ENCODE assay signal across 25 cellular contexts in the genomic region with DNA sequence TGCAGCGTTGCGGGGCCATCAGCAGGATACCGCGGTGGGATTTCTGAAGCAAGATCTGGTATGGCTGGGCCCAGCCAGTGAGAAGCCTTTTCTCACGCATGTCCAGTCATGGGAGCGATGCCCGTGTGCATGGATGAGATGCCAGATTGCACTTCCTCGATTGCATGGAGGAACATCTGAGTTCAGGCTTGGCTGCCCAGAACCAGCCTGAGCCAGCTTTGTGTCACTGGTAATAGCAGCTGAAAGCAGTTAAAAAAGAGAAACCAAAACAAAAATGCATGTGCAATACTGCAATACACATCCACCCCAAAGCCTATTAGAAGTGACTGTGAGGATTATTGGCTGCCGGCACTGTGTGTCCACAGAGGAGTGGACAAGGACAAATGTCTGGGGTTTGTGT. TPM values are rescaled to one million over a fixed set of nuclear protein-coding genes. Genes with fewer than 3 reads are reported as not detected.
DNase-seq lines count a peak whose midpoint lies in the region; ATAC-seq and TF ChIP-seq lines count a peak whose summit lies in the region.
"Had no signal": no experiment of that assay in that cellular context is flagged by ENCODE, and none has a peak within 500 bp of the region (broad histone marks: within the 10 kb centered on the region; RNA-seq: fewer than 3 reads in every experiment).

No MANE protein-coding gene starts in this region.

- H4K20me1 ChIP-seq in neural progenitor cell (ENCODE audit: low read depth): no peaks in the 10 kb centered on the region

- no peaks in the 10 kb centered on the region for H3F3A ChIP-seq in neural progenitor cell (ENCODE audit: low read depth)

- H3K36me3 Mint-ChIP-seq in chondrocyte (ENCODE audit: low read depth) (no peaks in the 10 kb centered on the region), neural progenitor cell (no peaks in the 10 kb centered on the region)
- H3K36me3 Mint-ChIP-seq in stimulated activated effector memory CD8-positive, alpha-beta T cell treated with anti-CD3 and anti-CD28 coated beads, Interleukin-12 subunit alpha, Interleukin-12 subunit beta, amount 100 ng/mL, for 72 hours: no peaks in the 10 kb centered on the region
- H3K36me3 Mint-ChIP-seq: CD8-positive, alpha-beta memory T cell; naive thymus-derived CD4-positive, alpha-beta T cell; type B pancreatic cell had no signal

- ATAC-seq in Right ventricle myocardium inferior (no peak), left lung (no peak)
- no peak for ATAC-seq in stimulated activated effector memory CD8-positive, alpha-beta T cell treated with anti-CD3 and anti-CD28 coated beads, Interleukin-12 subunit alpha, Interleukin-12 subunit beta, amount 100 ng/mL, for 72 hours
- ATAC-seq: A549; activated CD4-positive, alpha-beta T cell treated with anti-CD3 and anti-CD28 coated beads for 36 hours; naive thymus-derived CD4-positive, alpha-beta T cell; SK-N-SH treated with all-trans-retinoic acid at 6 μM for 48 hours had no signal

- DNase-seq in Right ventricle myocardium inferior (ENCODE audit: missing footprints): peak; percentile 37
- no peak for DNase-seq in left ventricle myocardium inferior
- peak; percentile 35 for DNase-seq in chondrocyte (ENCODE audit: low spot score)
- DNase-seq in neural progenitor cell (ENCODE audit: low spot score): no peak
- no peak for DNase-seq in SHP77 (lab: John Stamatoyannopoulos, UW)
- DNase-seq in stomach: no peak
- DNase-seq in left lung: no peak
- no peak for DNase-seq in stimulated activated effector memory CD8-positive, alpha-beta T cell treated with anti-CD3 and anti-CD28 coated beads, Interleukin-12 subunit alpha, Interleukin-12 subunit beta, amount 100 ng/mL, for 72 hours (ENCODE audit: low spot score in 2 of 2)
- DNase-seq: activated CD4-positive, alpha-beta T cell treated with anti-CD3 and anti-CD28 coated beads for 36 hours; activated CD8-positive, alpha-beta memory T cell treated with anti-CD3 and anti-CD28 coated beads, Interleukin-2, amount 50 U/mL, for 4 hours; activated gamma-delta T cell; CD8-positive, alpha-beta memory T cell; naive thymus-derived CD4-positive, alpha-beta T cell; NCI-H1930; NCI-H526; PC-9; T1000 had no signal

- no peak overlapping the region for H3K9ac ChIP-seq in neural progenitor cell

- TF ChIP-seq CTCF in left ventricle myocardium inferior (IDR thresholded peaks at IDR 0.05; ENCODE audit: borderline replicate concordance) (no peak), chondrocyte (IDR thresholded peaks at IDR 0.05) (no peak), neural progenitor cell (IDR thresholded peaks at IDR 0.05) (no peak), stomach (IDR thresholded peaks at IDR 0.05) (no peak), left lung (IDR thresholded peaks at IDR 0.05) (no peak)

- no peaks in the 10 kb centered on the region for H3K9me3 ChIP-seq in left ventricle myocardium inferior (replicated peaks)
- H3K9me3 ChIP-seq in neural progenitor cell (ENCODE audit: low read depth): no peaks in the 10 kb centered on the region
- H3K9me3 ChIP-seq in stomach: peaks cover 0 to 5% (median 0%) of the 10 kb centered on the region in 4 donors
- no peaks in the 10 kb centered on the region for H3K9me3 ChIP-seq in left lung
- H3K9me3 ChIP-seq: A549 had no signal

- TF ChIP-seq POLR2A in stomach (IDR thresholded peaks at IDR 0.05): no peak

- H3K27ac ChIP-seq in left ventricle myocardium inferior (replicated peaks) (no peak overlapping the region), neural progenitor cell (no peak overlapping the region), stomach (no peak overlapping the region), left lung (no peak overlapping the region)
- H3K27ac ChIP-seq: A549, PC-9 had no signal

- no peak overlapping the region for H3K27ac Mint-ChIP-seq in chondrocyte (ENCODE audit: unreplicated experiment)
- H3K27ac Mint-ChIP-seq in neural progenitor cell: no peak overlapping the region
- no peak overlapping the region for H3K27ac Mint-ChIP-seq in stimulated activated effector memory CD8-positive, alpha-beta T cell treated with anti-CD3 and anti-CD28 coated beads, Interleukin-12 subunit alpha, Interleukin-12 subunit beta, amount 100 ng/mL, for 72 hours
- H3K27ac Mint-ChIP-seq: activated CD4-positive, alpha-beta T cell treated with anti-CD3 and anti-CD28 coated beads for 36 hours; CD8-positive, alpha-beta memory T cell; naive thymus-derived CD4-positive, alpha-beta T cell; type B pancreatic cell had no signal

- no peak overlapping the region for H2AFZ ChIP-seq in neural progenitor cell (replicated peaks)
- H2AFZ ChIP-seq: PC-9 had no signal

- no peak for TF ChIP-seq EP300 in stomach (IDR thresholded peaks at IDR 0.05)

- H3K36me3 ChIP-seq in left ventricle myocardium inferior (no peaks in the 10 kb centered on the region), neural progenitor cell (no peaks in the 10 kb centered on the region), stomach (no peaks in the 10 kb centered on the region), left lung (no peaks in the 10 kb centered on the region)

- H3K4me1 ChIP-seq in left ventricle myocardium inferior (peaks cover 8% of the 10 kb centered on the region), neural progenitor cell (no peaks in the 10 kb centered on the region), stomach (peaks cover 0 to 9% (median 0%) of the 10 kb centered on the region in 4 donors), left lung (no peaks in the 10 kb centered on the region)
- H3K4me1 ChIP-seq: A549 had no signal

- intact Hi-C loops in Right ventricle myocardium inferior (cut with DNase I): no loop called here
- intact Hi-C loops in left ventricle myocardium inferior (cut with micrococcal nuclease): no loop called here
- intact Hi-C loops in stomach (cut with DNase I; ENCODE audit: low total_unique reads): no loop called here
- intact Hi-C loops in left lung (cut with DNase I): no loop called here

- no peaks in the 10 kb centered on the region for H3K79me2 ChIP-seq in neural progenitor cell (ENCODE audit: low read depth)

- H3K9me3 Mint-ChIP-seq in chondrocyte (ENCODE audit: low read depth) (no peaks in the 10 kb centered on the region), neural progenitor cell (no peaks in the 10 kb centered on the region)
- no peaks in the 10 kb centered on the region for H3K9me3 Mint-ChIP-seq in stimulated activated effector memory CD8-positive, alpha-beta T cell treated with anti-CD3 and anti-CD28 coated beads, Interleukin-12 subunit alpha, Interleukin-12 subunit beta, amount 100 ng/mL, for 72 hours
- H3K9me3 Mint-ChIP-seq: type B pancreatic cell had no signal

- H3K27me3 Mint-ChIP-seq in chondrocyte (ENCODE audit: low read depth) (peaks cover 15% of the 10 kb centered on the region), neural progenitor cell (ENCODE audit: insufficient read depth, low read depth) (peaks cover 4% of the 10 kb centered on the region)
- H3K27me3 Mint-ChIP-seq: type B pancreatic cell had no signal

- H3K27me3 ChIP-seq in left ventricle myocardium inferior (ENCODE audit: low read depth) (peaks cover 22% of the 10 kb centered on the region), neural progenitor cell (no peaks in the 10 kb centered on the region), stomach (peaks cover 0 to 21% (median 7%) of the 10 kb centered on the region in 3 donors), left lung (peaks cover 0 to 21% of the 10 kb centered on the region in 2 donors)

- H3K4me1 Mint-ChIP-seq in chondrocyte (ENCODE audit: low read depth): peaks cover 26% of the 10 kb centered on the region
- H3K4me1 Mint-ChIP-seq in neural progenitor cell: peaks cover 24% of the 10 kb centered on the region
- H3K4me1 Mint-ChIP-seq in stimulated activated effector memory CD8-positive, alpha-beta T cell treated with anti-CD3 and anti-CD28 coated beads, Interleukin-12 subunit alpha, Interleukin-12 subunit beta, amount 100 ng/mL, for 72 hours: no peaks in the 10 kb centered on the region
- H3K4me1 Mint-ChIP-seq: activated CD4-positive, alpha-beta T cell treated with anti-CD3 and anti-CD28 coated beads for 36 hours; CD8-positive, alpha-beta memory T cell had no signal

- H3K4me2 ChIP-seq in neural progenitor cell: no peak overlapping the region
- H3K4me2 ChIP-seq: A549, PC-9 had no signal

- H3K4me3 Mint-ChIP-seq in chondrocyte (ENCODE audit: unreplicated experiment): no peak overlapping the region
- H3K4me3 Mint-ChIP-seq in neural progenitor cell: peak overlapping the region; percentile 47
- H3K4me3 Mint-ChIP-seq in stimulated activated effector memory CD8-positive, alpha-beta T cell treated with anti-CD3 and anti-CD28 coated beads, Interleukin-12 subunit alpha, Interleukin-12 subunit beta, amount 100 ng/mL, for 72 hours: no peak overlapping the region
- H3K4me3 Mint-ChIP-seq: activated CD4-positive, alpha-beta T cell treated with anti-CD3 and anti-CD28 coated beads for 36 hours; CD8-positive, alpha-beta memory T cell; naive thymus-derived CD4-positive, alpha-beta T cell; type B pancreatic cell had no signal

- 54 to 85% (median 72%) methylated on average over 7 to 9 of the region's 9 CpGs for WGBS in stomach, 5 donors

- H3K4me3 ChIP-seq in left ventricle myocardium inferior (no peak overlapping the region), neural progenitor cell (no peak overlapping the region), stomach (no peak overlapping the region), left lung (no peak overlapping the region)
- H3K4me3 ChIP-seq: A549, PC-9 had no signal

RNA-seq across cellular contexts. Expression of gene PSAPL1, which starts 59.3 kb away (rescaled TPM):
- total RNA-seq in Right ventricle myocardium inferior: not detected
- not detected for total RNA-seq in left ventricle myocardium inferior
- not detected in 3 replicates for total RNA-seq in chondrocyte
- 0.06 TPM in 1 of 2 replicates, not detected in the other for total RNA-seq in neural progenitor cell (ENCODE audit: low replicate concordance)
- total RNA-seq in stomach: 10 to 100 TPM in 2 of 5 donors, under 1 TPM in 1, not detected in 2; 0.45 to 37.5 (median 14.8) TPM
- polyA plus RNA-seq in stomach: 1 to 10 TPM in 2 of 3 donors, under 1 TPM in 1; 0.03 to 7.0 (median 4.3) TPM
- total RNA-seq in left lung: under 1 TPM; 0.06 to 0.08 TPM
- total RNA-seq: activated CD4-positive, alpha-beta T cell treated with anti-CD3 and anti-CD28 coated beads for 36 hours; aorta; CD8-positive, alpha-beta memory T cell; Daoy; endothelial cell of umbilical vein; liver; naive thymus-derived CD4-positive, alpha-beta T cell; posterior vena cava had no signal
- polyA plus RNA-seq: aorta; CD8-positive, alpha-beta memory T cell; endothelial cell of umbilical vein; liver; naive thymus-derived CD4-positive, alpha-beta T cell had no signal

Comparison
In these comparisons a context has a peak if more than half of its experiments do, and no peak if none do; other contexts are left out.
1. DNase-seq: peak in Right ventricle myocardium inferior (single experiment) and chondrocyte (single experiment); none in left ventricle myocardium inferior (single experiment), neural progenitor cell (single experiment), SHP77 (0 of 2), stomach (single experiment), left lung (0 of 2) and stimulated activated effector memory CD8-positive, alpha-beta T cell treated with anti-CD3 and anti-CD28 coated beads, Interleukin-12 subunit alpha, Interleukin-12 subunit beta, amount 100 ng/mL, for 72 hours (0 of 2).